In genomic region chr1:27536004-27536757, GRCh38 we compare ENCODE assay signal across 12 cellular contexts. TPM values are rescaled to one million over a fixed set of nuclear protein-coding genes. Genes with fewer than 3 reads are reported as not detected.
A peak's percentile ranks its signal among the peaks of the same experiment; 100 is the strongest.
DNase-seq lines count a peak whose midpoint lies in the region; ATAC-seq and TF ChIP-seq lines count a peak whose summit lies in the region.
"Had no signal": no experiment of that assay in that cellular context is flagged by ENCODE, and none has a peak within 500 bp of the region (broad histone marks: within the 10 kb centered on the region; RNA-seq: fewer than 3 reads in every experiment).

No MANE protein-coding gene starts in this region.

- H3K9me2 ChIP-seq in GM23338 (ENCODE audit: insufficient read depth): no peaks in the 10 kb centered on the region

- H3K4me3 ChIP-seq in GM23338 (no peak overlapping the region), iPS-18a (ENCODE audit: low read length) (peak overlapping the region; percentile 28)

- H3K27ac Mint-ChIP-seq in GM23338 (0 out of 2 replicates have a peak overlapping the region, but pooled peaks have one; percentile 10), brain (peak overlapping the region; percentile 94 to 99 (median 97)), natural killer cell (no peak overlapping the region)

- no peaks in the 10 kb centered on the region for H3K9me3 ChIP-seq in iPS-18a (ENCODE audit: control insufficient read depth, low read depth, low read length)

- H3K4me3 Mint-ChIP-seq in GM23338: peak overlapping the region; percentile 14; the same call in 1 of the 3 replicates
- peak overlapping the region; percentile 59 to 81 (median 69) for H3K4me3 Mint-ChIP-seq in brain
- no peak overlapping the region for H3K4me3 Mint-ChIP-seq in natural killer cell
- H3K4me3 Mint-ChIP-seq: CD14-positive monocyte; naive thymus-derived CD4-positive, alpha-beta T cell had no signal

- TF ChIP-seq CTCF in GM23338 (conservative IDR thresholded peaks at IDR 0.05; ENCODE audit: low read depth in 2 of 2) (no peak), brain (conservative IDR thresholded peaks at IDR 0.05) (no peak), natural killer cell (IDR thresholded peaks at IDR 0.05) (no peak)

- H3K4me1 ChIP-seq in GM23338 (ENCODE audit: insufficient read depth) (peaks cover 44% of the 10 kb centered on the region), iPS-18a (ENCODE audit: control insufficient read depth, low read depth, low read length) (peaks cover 44% of the 10 kb centered on the region)

- peaks cover 12% of the 10 kb centered on the region for H3K36me3 Mint-ChIP-seq in GM23338 (ENCODE audit: low read depth)
- H3K36me3 Mint-ChIP-seq in brain: peaks cover 34% of the 10 kb centered on the region
- H3K36me3 Mint-ChIP-seq in natural killer cell: no peaks in the 10 kb centered on the region

- peaks cover 30% of the 10 kb centered on the region for H3K27me3 Mint-ChIP-seq in GM23338 (ENCODE audit: insufficient read depth, low read depth, poor library complexity)
- H3K27me3 Mint-ChIP-seq in brain: no peaks in the 10 kb centered on the region
- no peaks in the 10 kb centered on the region for H3K27me3 Mint-ChIP-seq in natural killer cell (ENCODE audit: low read depth in 2 of 2)
- H3K27me3 Mint-ChIP-seq: naive thymus-derived CD4-positive, alpha-beta T cell had no signal

- no peaks in the 10 kb centered on the region for H4K20me1 ChIP-seq in GM23338 (replicated peaks; ENCODE audit: insufficient read depth)

- H3K9me3 Mint-ChIP-seq in GM23338 (no peaks in the 10 kb centered on the region; the same call in 2 of the 3 replicates), brain (no peaks in the 10 kb centered on the region), natural killer cell (no peaks in the 10 kb centered on the region)
- H3K9me3 Mint-ChIP-seq: CD14-positive monocyte had no signal

- no peak overlapping the region for H2AFZ ChIP-seq in GM23338

- H3K4me2 ChIP-seq in GM23338: peak overlapping the region; percentile 60

- H3K9ac ChIP-seq in iPS-18a (ENCODE audit: low read length): no peak overlapping the region

- H3K4me1 Mint-ChIP-seq in GM23338 (peaks cover 72% of the 10 kb centered on the region), brain (peaks cover 81% of the 10 kb centered on the region), natural killer cell (peaks cover 7 to 29% of the 10 kb centered on the region in 2 donors)

- no peaks in the 10 kb centered on the region for H3K79me2 ChIP-seq in GM23338 (replicated peaks; ENCODE audit: insufficient read depth)

- ATAC-seq in GM23338: peak; percentile 4; the same call in 2 of the 3 replicates
- peak; percentile 29 for ATAC-seq in sciatic nerve
- ATAC-seq in natural killer cell: no peak
- ATAC-seq in GM21390 (IDR thresholded peaks at IDR 0.05; ENCODE audit: unreplicated experiment): no peak
- ATAC-seq: naive thymus-derived CD4-positive, alpha-beta T cell had no signal

- DNase-seq in GM23338 (ENCODE audit: low spot score) (no peak), sciatic nerve (ENCODE audit: low spot score) (peak; percentile 56), natural killer cell (no peak), NCI-H226 (no peak), foreskin melanocyte (no peak)
- DNase-seq: activated CD4-positive, alpha-beta T cell treated with anti-CD3 and anti-CD28 coated beads for 1 hour; naive thymus-derived CD4-positive, alpha-beta T cell; NCI-H187 treated with DMSO at 0.1 percent for 48 hours had no signal

- no peaks in the 10 kb centered on the region for H3K36me3 ChIP-seq in GM23338 (ENCODE audit: insufficient read depth)
- H3K36me3 ChIP-seq in iPS-18a (ENCODE audit: control insufficient read depth, low read depth, low read length): no peaks in the 10 kb centered on the region

- H3K27ac ChIP-seq in GM23338 (ENCODE audit: low read depth): no peak overlapping the region
- H3K27ac ChIP-seq in iPS-18a (ENCODE audit: low read length): peak overlapping the region; percentile 2

- H3F3A ChIP-seq in GM23338 (replicated peaks; ENCODE audit: low read depth): 0 out of 2 replicates have a peak, but pooled peaks cover 12% of the 10 kb centered on the region

- H3K27me3 ChIP-seq in GM23338 (ENCODE audit: insufficient read depth): no peaks in the 10 kb centered on the region
- H3K27me3 ChIP-seq in iPS-18a (ENCODE audit: control insufficient read depth, insufficient read depth, low read length): no peaks in the 10 kb centered on the region

- intact Hi-C loops in sciatic nerve (cut with DNase I): loop anchor here (5.0 kb wide), 1 partner anchor 39 kb away; no protein-coding TSS in a partner anchor
- intact Hi-C loops in natural killer cell (cut with micrococcal nuclease): no loop called here

TF ChIP-seq in GM23338, 12 proteins besides CTCF, POLR2A, EP300 and RAD21 (continues in another document):
- TF ChIP-seq, protein P1, sequence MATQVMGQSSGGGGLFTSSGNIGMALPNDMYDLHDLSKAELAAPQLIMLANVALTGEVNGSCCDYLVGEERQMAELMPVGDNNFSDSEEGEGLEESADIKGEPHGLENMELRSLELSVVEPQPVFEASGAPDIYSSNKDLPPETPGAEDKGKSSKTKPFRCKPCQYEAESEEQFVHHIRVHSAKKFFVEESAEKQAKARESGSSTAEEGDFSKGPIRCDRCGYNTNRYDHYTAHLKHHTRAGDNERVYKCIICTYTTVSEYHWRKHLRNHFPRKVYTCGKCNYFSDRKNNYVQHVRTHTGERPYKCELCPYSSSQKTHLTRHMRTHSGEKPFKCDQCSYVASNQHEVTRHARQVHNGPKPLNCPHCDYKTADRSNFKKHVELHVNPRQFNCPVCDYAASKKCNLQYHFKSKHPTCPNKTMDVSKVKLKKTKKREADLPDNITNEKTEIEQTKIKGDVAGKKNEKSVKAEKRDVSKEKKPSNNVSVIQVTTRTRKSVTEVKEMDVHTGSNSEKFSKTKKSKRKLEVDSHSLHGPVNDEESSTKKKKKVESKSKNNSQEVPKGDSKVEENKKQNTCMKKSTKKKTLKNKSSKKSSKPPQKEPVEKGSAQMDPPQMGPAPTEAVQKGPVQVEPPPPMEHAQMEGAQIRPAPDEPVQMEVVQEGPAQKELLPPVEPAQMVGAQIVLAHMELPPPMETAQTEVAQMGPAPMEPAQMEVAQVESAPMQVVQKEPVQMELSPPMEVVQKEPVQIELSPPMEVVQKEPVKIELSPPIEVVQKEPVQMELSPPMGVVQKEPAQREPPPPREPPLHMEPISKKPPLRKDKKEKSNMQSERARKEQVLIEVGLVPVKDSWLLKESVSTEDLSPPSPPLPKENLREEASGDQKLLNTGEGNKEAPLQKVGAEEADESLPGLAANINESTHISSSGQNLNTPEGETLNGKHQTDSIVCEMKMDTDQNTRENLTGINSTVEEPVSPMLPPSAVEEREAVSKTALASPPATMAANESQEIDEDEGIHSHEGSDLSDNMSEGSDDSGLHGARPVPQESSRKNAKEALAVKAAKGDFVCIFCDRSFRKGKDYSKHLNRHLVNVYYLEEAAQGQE (IDR thresholded peaks at IDR 0.05; ENCODE audit: unreplicated experiment): no peak
- TF ChIP-seq JUNB (IDR thresholded peaks at IDR 0.05; ENCODE audit: unreplicated experiment) (no peak), STAT1 (IDR thresholded peaks at IDR 0.05; ENCODE audit: unreplicated experiment) (no peak), ZNF331 (CRISPR knock-in tag; IDR thresholded peaks at IDR 0.05; ENCODE audit: low read depth) (no peak), EZH2 (IDR thresholded peaks at IDR 0.05; ENCODE audit: low read depth, unreplicated experiment) (no peak), EZH2phosphoT487 (IDR thresholded peaks at IDR 0.05; ENCODE audit: unreplicated experiment) (no peak), NANOG (IDR thresholded peaks at IDR 0.05; ENCODE audit: borderline replicate concordance) (no peak), ZNF114 (CRISPR knock-in tag; IDR thresholded peaks at IDR 0.05) (no peak)

RNA-seq across cellular contexts. Expression of gene WASF2, which starts 46.2 kb away (rescaled TPM):
- 37.2 and 40.9 TPM in 2 replicates for total RNA-seq in GM23338 (2014; rRNA removed; shearing (Covaris generic))
- polyA plus RNA-seq in GM23338 (2016; fragmentation: Nextera tagmentation; extraction: Ambion mirVana) (89.5 and 95.6 TPM in 2 replicates), brain (ENCODE audit: insufficient read depth, low read depth, low replicate concordance) (98.5 TPM)
- total RNA-seq in sciatic nerve (183 TPM), natural killer cell (100 to 1,000 TPM; 137 to 153 (median 143) TPM)

Comparison
In these comparisons a context has a peak if more than half of its experiments do, and no peak if none do; other contexts are left out.
1. ATAC-seq: peak in GM23338 (single experiment) and sciatic nerve (single experiment); none in natural killer cell (0 of 3) and GM21390 (single experiment).
2. H3K27ac Mint-ChIP-seq: peak in GM23338 (single experiment) and brain (5 of 5); none in natural killer cell (0 of 2).